Comparison of ENCODE assay signal across 8 cellular contexts in genomic region chr9:137604345-137605145, GRCh38. TPM values are rescaled to one million over a fixed set of nuclear protein-coding genes. Genes with fewer than 3 reads are reported as not detected.
DNase-seq lines count a peak whose midpoint lies in the region; ATAC-seq and TF ChIP-seq lines count a peak whose summit lies in the region.

No MANE protein-coding gene starts in this region.

- H3K9me3 ChIP-seq in tibial artery = no peaks in the 10 kb centered on the region

- no peaks in the 10 kb centered on the region for H3K27me3 ChIP-seq in tibial artery

- peak overlapping the region; percentile 65 for H3K27ac Mint-ChIP-seq in activated CD4-positive, alpha-beta T cell treated with anti-CD3 and anti-CD28 coated beads, Interleukin-2, amount 10 ng/mL, durations not matched to agents 7 days and 5 days
- H3K27ac Mint-ChIP-seq in activated naive CD8-positive, alpha-beta T cell treated with anti-CD3 and anti-CD28 coated beads for 36 hours = no peak overlapping the region

- H3K27ac ChIP-seq in tibial artery = peak overlapping the region; percentile 75 to 77

- H3K36me3 ChIP-seq in tibial artery = no peaks in the 10 kb centered on the region

- peaks cover 3 to 48% (median 29%) of the 10 kb centered on the region in 4 donors for H3K4me1 ChIP-seq in tibial artery

- peak overlapping the region; percentile 83 to 88 for H3K4me3 ChIP-seq in tibial artery

- no peaks in the 10 kb centered on the region for H3K9me3 Mint-ChIP-seq in activated CD4-positive, alpha-beta T cell treated with anti-CD3 and anti-CD28 coated beads, Interleukin-2, amount 10 ng/mL, durations not matched to agents 7 days and 5 days
- no peaks in the 10 kb centered on the region for H3K9me3 Mint-ChIP-seq in activated naive CD8-positive, alpha-beta T cell treated with anti-CD3 and anti-CD28 coated beads for 36 hours

- intact Hi-C loops in tibial artery (cut with DNase I; ENCODE audit: low total_unique reads) = no loop called here

- H3K36me3 Mint-ChIP-seq in activated CD4-positive, alpha-beta T cell treated with anti-CD3 and anti-CD28 coated beads, Interleukin-2, amount 10 ng/mL, durations not matched to agents 7 days and 5 days (ENCODE audit: low read depth) = no peaks in the 10 kb centered on the region
- no peaks in the 10 kb centered on the region for H3K36me3 Mint-ChIP-seq in activated naive CD8-positive, alpha-beta T cell treated with anti-CD3 and anti-CD28 coated beads for 36 hours

- ATAC-seq in HG02884 (IDR thresholded peaks at IDR 0.05; ENCODE audit: unreplicated experiment) = no peak

- no peak for TF ChIP-seq CTCF in tibial artery (IDR thresholded peaks at IDR 0.05)

- H3K4me3 Mint-ChIP-seq in activated CD4-positive, alpha-beta T cell treated with anti-CD3 and anti-CD28 coated beads, Interleukin-2, amount 10 ng/mL, durations not matched to agents 7 days and 5 days = peak overlapping the region; percentile 54
- H3K4me3 Mint-ChIP-seq in activated naive CD8-positive, alpha-beta T cell treated with anti-CD3 and anti-CD28 coated beads for 36 hours = peak overlapping the region; percentile 26

- no peak for DNase-seq in activated CD4-positive, alpha-beta T cell treated with anti-CD3 and anti-CD28 coated beads, Interleukin-2, amount 10 ng/mL, durations not matched to agents 7 days and 5 days
- no peak for DNase-seq in activated CD4-positive, alpha-beta T cell treated with anti-CD3 and anti-CD28 coated beads, Interleukin-2, amount 50 U/mL, for 4 hours
- DNase-seq in activated naive CD8-positive, alpha-beta T cell treated with anti-CD3 and anti-CD28 coated beads for 36 hours = no peak
- peak; percentile 48 for DNase-seq in left kidney (ENCODE audit: low read depth, low spot score)
- peak; percentile 49 to 77 for DNase-seq in tibial artery
- no peak for DNase-seq in NCI-H774 (lab: John Stamatoyannopoulos, UW)
- DNase-seq in Kasumi-1 (lab: John Stamatoyannopoulos, UW) = no peak

- peaks cover 25% of the 10 kb centered on the region for H3K4me1 Mint-ChIP-seq in activated CD4-positive, alpha-beta T cell treated with anti-CD3 and anti-CD28 coated beads, Interleukin-2, amount 10 ng/mL, durations not matched to agents 7 days and 5 days
- peaks cover 14% of the 10 kb centered on the region for H3K4me1 Mint-ChIP-seq in activated naive CD8-positive, alpha-beta T cell treated with anti-CD3 and anti-CD28 coated beads for 36 hours

- H3K27me3 Mint-ChIP-seq in activated CD4-positive, alpha-beta T cell treated with anti-CD3 and anti-CD28 coated beads, Interleukin-2, amount 10 ng/mL, durations not matched to agents 7 days and 5 days = no peaks in the 10 kb centered on the region
- no peaks in the 10 kb centered on the region for H3K27me3 Mint-ChIP-seq in activated naive CD8-positive, alpha-beta T cell treated with anti-CD3 and anti-CD28 coated beads for 36 hours

- POLR2A ChIA-PET in activated CD4-positive, alpha-beta T cell treated with anti-CD3 and anti-CD28 coated beads, Interleukin-2, amount 10 ng/mL, durations not matched to agents 7 days and 5 days (lab: Charles Lee) = interaction anchor here (0.8 kb wide), 1 partner anchor 17 kb away, joined by 3 read pairs; no protein-coding TSS in a partner anchor

- CTCF ChIA-PET in activated CD4-positive, alpha-beta T cell treated with anti-CD3 and anti-CD28 coated beads, Interleukin-2, amount 10 ng/mL, durations not matched to agents 7 days and 5 days (lab: Charles Lee) = interaction anchor here (0.8 to 1.5 kb wide), 2 partner anchors 17 to 28 kb away, joined by 3 to 4 read pairs; no protein-coding TSS in a partner anchor

RNA-seq across cellular contexts. Expression of gene ARRDC1, which starts 0.9 kb away (rescaled TPM):
- 10 to 100 TPM; 52.4 to 64.2 TPM for total RNA-seq in activated CD4-positive, alpha-beta T cell treated with anti-CD3 and anti-CD28 coated beads, Interleukin-2, amount 10 ng/mL, durations not matched to agents 7 days and 5 days
- 10 to 100 TPM; 28.6 to 29.3 TPM for total RNA-seq in activated naive CD8-positive, alpha-beta T cell treated with anti-CD3 and anti-CD28 coated beads for 36 hours

RNA-seq across cellular contexts. Expression of gene ZMYND19, which starts 14.2 kb away (rescaled TPM):
- 10 to 100 TPM; 24.7 to 26.5 TPM for total RNA-seq in activated CD4-positive, alpha-beta T cell treated with anti-CD3 and anti-CD28 coated beads, Interleukin-2, amount 10 ng/mL, durations not matched to agents 7 days and 5 days
- total RNA-seq in activated naive CD8-positive, alpha-beta T cell treated with anti-CD3 and anti-CD28 coated beads for 36 hours = 10 to 100 TPM; 55.6 to 56.4 TPM

RNA-seq across cellular contexts. Expression of gene EHMT1, which starts 14.3 kb away (rescaled TPM):
- 100 to 1,000 TPM; 100 to 110 TPM for total RNA-seq in activated CD4-positive, alpha-beta T cell treated with anti-CD3 and anti-CD28 coated beads, Interleukin-2, amount 10 ng/mL, durations not matched to agents 7 days and 5 days
- 10 to 100 TPM; 65.9 to 66.3 TPM for total RNA-seq in activated naive CD8-positive, alpha-beta T cell treated with anti-CD3 and anti-CD28 coated beads for 36 hours

RNA-seq across cellular contexts. Expression of gene DPH7, which starts 25.8 kb away (rescaled TPM):
- 10 to 100 TPM; 31.1 to 34.4 TPM for total RNA-seq in activated CD4-positive, alpha-beta T cell treated with anti-CD3 and anti-CD28 coated beads, Interleukin-2, amount 10 ng/mL, durations not matched to agents 7 days and 5 days
- total RNA-seq in activated naive CD8-positive, alpha-beta T cell treated with anti-CD3 and anti-CD28 coated beads for 36 hours = 10 to 100 TPM; 31.7 to 33.7 TPM

RNA-seq across cellular contexts. Expression of gene MRPL41, which starts 52.9 kb away (rescaled TPM):
- total RNA-seq in activated CD4-positive, alpha-beta T cell treated with anti-CD3 and anti-CD28 coated beads, Interleukin-2, amount 10 ng/mL, durations not matched to agents 7 days and 5 days = 10 to 100 TPM; 30.2 to 37.1 TPM
- 10 to 100 TPM; 54.6 to 54.9 TPM for total RNA-seq in activated naive CD8-positive, alpha-beta T cell treated with anti-CD3 and anti-CD28 coated beads for 36 hours

Comparison
In these comparisons a context has a peak if more than half of its experiments do, and no peak if none do; other contexts are left out.
1. DNase-seq: peak in left kidney (single experiment) and tibial artery (2 of 2); none in activated CD4-positive, alpha-beta T cell treated with anti-CD3 and anti-CD28 coated beads, Interleukin-2, amount 10 ng/mL, durations not matched to agents 7 days and 5 days (single experiment), activated CD4-positive, alpha-beta T cell treated with anti-CD3 and anti-CD28 coated beads, Interleukin-2, amount 50 U/mL, for 4 hours (0 of 2), activated naive CD8-positive, alpha-beta T cell treated with anti-CD3 and anti-CD28 coated beads for 36 hours (single experiment), NCI-H774 (single experiment) and Kasumi-1 (0 of 2).